Comparison of ENCODE assay signal across 19 cellular contexts in genomic region chr20:59945731-59946130, GRCh38. TPM values are rescaled to one million over a fixed set of nuclear protein-coding genes. Genes with fewer than 3 reads are reported as not detected.
DNase-seq lines count a peak whose midpoint lies in the region; ATAC-seq, FAIRE-seq and TF ChIP-seq lines count a peak whose summit lies in the region.
"Had no signal": no experiment of that assay in that cellular context is flagged by ENCODE, and none has a peak within 500 bp of the region (broad histone marks: within the 10 kb centered on the region; RNA-seq: fewer than 3 reads in every experiment).

No MANE protein-coding gene starts in this region.

- H3K27ac Mint-ChIP-seq in activated naive CD4-positive, alpha-beta T cell treated with anti-CD3 and anti-CD28 coated beads, Interleukin-2, amount 50 U/mL, for 72 hours, result no peak overlapping the region
- H3K27ac Mint-ChIP-seq: activated CD4-positive, alpha-beta T cell treated with anti-CD3 and anti-CD28 coated beads, Interleukin-2, amount 10 ng/mL, durations not matched to agents 7 days and 5 days; B cell had no signal

- 0 out of 2 replicates have a peak overlapping the region, but pooled peaks have one; percentile 14 for H3K27ac ChIP-seq in HUES6 (ENCODE audit: low read depth, low read length)
- no peak overlapping the region for H3K27ac ChIP-seq in keratinocyte (ENCODE audit: control insufficient read depth, insufficient read depth, low read length)
- H3K27ac ChIP-seq in psoas muscle, result peak overlapping the region; percentile 37
- no peak overlapping the region for H3K27ac ChIP-seq in thyroid gland
- H3K27ac ChIP-seq: coronary artery, epithelial cell of prostate, HL-60, testis had no signal

- dilution Hi-C loops in keratinocyte (cut with MboI; ENCODE audit: extremely low pct_ligation_motif_present, low sequenced_read_pairs), result no loop called here

- peak overlapping the region; percentile 9 for H3K4me2 ChIP-seq in keratinocyte (ENCODE audit: control insufficient read depth, extremely low read depth, insufficient read depth, low read depth, low read length)

- DNase-seq in astrocyte of the hippocampus (ENCODE audit: low read depth, low spot score) (peak; percentile 23), keratinocyte (ENCODE audit: low read depth, low spot score) (no peak), psoas muscle (no peak), thyroid gland (no peak)
- DNase-seq in activated naive CD4-positive, alpha-beta T cell treated with anti-CD3 and anti-CD28 coated beads, Interleukin-2, amount 50 U/mL, for 72 hours (ENCODE audit: low spot score in 2 of 2), result no peak
- DNase-seq: activated CD4-positive, alpha-beta T cell treated with anti-CD3 and anti-CD28 coated beads, Interleukin-2, amount 10 ng/mL, durations not matched to agents 7 days and 5 days; aorta; NCI-H1930; SW 1271; testis had no signal

- H3K27me3 ChIP-seq in HUES6 (ENCODE audit: control insufficient read depth, insufficient read depth, low read length) (no peaks in the 10 kb centered on the region), keratinocyte (ENCODE audit: control insufficient read depth, extremely low read depth, insufficient read depth, low read length) (no peaks in the 10 kb centered on the region), psoas muscle (ENCODE audit: insufficient read depth in 3 of 3, low read length in 2 of 3) (no peaks in the 10 kb centered on the region), thyroid gland (no peaks in the 10 kb centered on the region)
- H3K27me3 ChIP-seq: testis had no signal

- WGBS in psoas muscle, 3 donors, result 70 to 81% (median 77%) methylated on average over 2 of the region's 2 CpGs
- WGBS in thyroid gland, 2 donors, result 84 to 93% methylated on average over 2 of the region's 2 CpGs

- H2AFZ ChIP-seq in keratinocyte (ENCODE audit: control insufficient read depth, low read length), result no peak overlapping the region

- no peak overlapping the region for H3K4me3 ChIP-seq in HUES6 (ENCODE audit: low read depth, low read length)
- no peak overlapping the region for H3K4me3 ChIP-seq in keratinocyte (ENCODE audit: control insufficient read depth in 2 of 3, extremely low read depth in 1 of 3, insufficient read depth in 2 of 3, low read depth in 1 of 3, low read length in 3 of 3)
- no peak overlapping the region for H3K4me3 ChIP-seq in psoas muscle
- no peak overlapping the region for H3K4me3 ChIP-seq in thyroid gland (replicated peaks in 1 of 3)
- H3K4me3 ChIP-seq: coronary artery, K562, testis had no signal

- no peak overlapping the region for H3K9ac ChIP-seq in HUES6 (ENCODE audit: low read length)
- H3K9ac ChIP-seq in keratinocyte (ENCODE audit: control insufficient read depth, extremely low read depth, insufficient read depth, low read length), result no peak overlapping the region

- intact Hi-C loops in psoas muscle (cut with DNase I) (no loop called here), thyroid gland (cut with DNase I) (no loop called here)

- TF ChIP-seq CTCF in keratinocyte (optimal IDR thresholded peaks at IDR 0.05 in 1 of 3, IDR thresholded peaks at IDR 0.05 in 1 of 3, conservative IDR thresholded peaks at IDR 0.05 in 1 of 3; ENCODE audit: extremely low read depth in 1 of 3, insufficient read depth in 2 of 3, low read length in 3 of 3) (no peak), psoas muscle (IDR thresholded peaks at IDR 0.05) (no peak), thyroid gland (IDR thresholded peaks at IDR 0.05) (no peak)

- H3K4me1 ChIP-seq in HUES6 (ENCODE audit: control insufficient read depth, insufficient read depth, low read length) (peaks cover 8% of the 10 kb centered on the region; the same call in 1 of the 2 replicates), keratinocyte (ENCODE audit: control insufficient read depth, extremely low read depth, insufficient read depth, low read length) (peaks cover 6% of the 10 kb centered on the region), psoas muscle (peaks cover 53% of the 10 kb centered on the region), thyroid gland (peaks cover 4 to 8% of the 10 kb centered on the region in 2 donors)

- peaks cover 10 to 14% of the 10 kb centered on the region in 2 donors for H3K36me3 Mint-ChIP-seq in activated naive CD4-positive, alpha-beta T cell treated with anti-CD3 and anti-CD28 coated beads, Interleukin-2, amount 50 U/mL, for 72 hours

- no peaks in the 10 kb centered on the region for H3K9me3 ChIP-seq in HUES6 (ENCODE audit: control insufficient read depth, insufficient read depth, low read depth, low read length)
- H3K9me3 ChIP-seq in keratinocyte (ENCODE audit: control insufficient read depth, low read depth, low read length), result no peaks in the 10 kb centered on the region
- no peaks in the 10 kb centered on the region for H3K9me3 ChIP-seq in psoas muscle
- no peaks in the 10 kb centered on the region for H3K9me3 ChIP-seq in thyroid gland
- H3K9me3 ChIP-seq: testis had no signal

- no peaks in the 10 kb centered on the region for H4K20me1 ChIP-seq in keratinocyte (ENCODE audit: control insufficient read depth, extremely low read depth, insufficient read depth, low read length)

- no peaks in the 10 kb centered on the region for H3K9me3 Mint-ChIP-seq in activated naive CD4-positive, alpha-beta T cell treated with anti-CD3 and anti-CD28 coated beads, Interleukin-2, amount 50 U/mL, for 72 hours
- H3K9me3 Mint-ChIP-seq: activated CD4-positive, alpha-beta T cell treated with anti-CD3 and anti-CD28 coated beads, Interleukin-2, amount 10 ng/mL, durations not matched to agents 7 days and 5 days had no signal

- H3K36me3 ChIP-seq in HUES6 (ENCODE audit: control insufficient read depth, insufficient read depth, low read length), result peaks cover 27% of the 10 kb centered on the region
- peaks cover 7 to 9% of the 10 kb centered on the region in 2 experiments for H3K36me3 ChIP-seq in keratinocyte (ENCODE audit: control insufficient read depth in 2 of 2, extremely low read depth in 1 of 2, insufficient read depth in 2 of 2, low read length in 2 of 2)
- H3K36me3 ChIP-seq in psoas muscle (ENCODE audit: insufficient read depth in 1 of 2, low read depth in 1 of 2), result peaks cover 0 to 48% of the 10 kb centered on the region in 2 donors
- peaks cover 15 to 18% of the 10 kb centered on the region in 2 donors for H3K36me3 ChIP-seq in thyroid gland

- ATAC-seq in psoas muscle (no peak), GM21447 (IDR thresholded peaks at IDR 0.05; ENCODE audit: unreplicated experiment) (no peak), HG02678 (IDR thresholded peaks at IDR 0.05; ENCODE audit: unreplicated experiment) (no peak)
- no peak for ATAC-seq in activated naive CD4-positive, alpha-beta T cell treated with anti-CD3 and anti-CD28 coated beads, Interleukin-2, amount 50 U/mL, for 72 hours
- ATAC-seq: K562 had no signal

- no peaks in the 10 kb centered on the region for H3K9me1 ChIP-seq in keratinocyte (ENCODE audit: control insufficient read depth, extremely low read depth, insufficient read depth, low read length)

- TF ChIP-seq POLR2A in thyroid gland (IDR thresholded peaks at IDR 0.05), result no peak

- peaks cover 7% of the 10 kb centered on the region for H3K79me2 ChIP-seq in keratinocyte (ENCODE audit: control insufficient read depth, insufficient read depth, low read length)

- FAIRE-seq in keratinocyte (lab: Jason Lieb, UNC), result no peak
- FAIRE-seq: K562 had no signal

RNA-seq across cellular contexts. Expression of gene FAM217B, which starts 5.5 kb away (rescaled TPM):
- polyA plus RNA-seq in keratinocyte, result 4.3 to 10.1 TPM (median 7.8 TPM) in 3 replicates
- 5.1 TPM for polyA plus RNA-seq in keratinocyte (2011; ENCODE audit: low read depth)
- 3.2 and 7.4 TPM in 2 replicates for polyA plus RNA-seq in keratinocyte (2011; cell fraction: cytosol; rRNA removed)
- polyA plus RNA-seq in keratinocyte (2011; cell fraction: nucleus; rRNA removed), result 5.5 and 6.3 TPM in 2 replicates
- 3.8 and 7.3 TPM in 2 replicates for polyA plus RNA-seq in keratinocyte (2012; ENCODE audit: low replicate concordance)
- polyA minus RNA-seq in keratinocyte, result 2.2 to 8.5 TPM (median 2.4 TPM) in 3 replicates
- polyA minus RNA-seq in keratinocyte (2011; cell fraction: cytosol; rRNA and poly(A)+ RNA removed), result 5.4 TPM
- 3.1 and 7.7 TPM in 2 replicates for polyA minus RNA-seq in keratinocyte (2011; cell fraction: nucleus; rRNA and poly(A)+ RNA removed)
- 10 to 100 TPM in 1 of 4 donors, 1 to 10 TPM in 3; 6.5 to 29.2 (median 6.9) TPM for total RNA-seq in psoas muscle
- polyA plus RNA-seq in psoas muscle, result 10 to 100 TPM in 1 of 3 donors, 1 to 10 TPM in 2; 1.9 to 19.8 (median 2.2) TPM
- 10 to 100 TPM in 3 of 4 donors, 1 to 10 TPM in 1; 9.4 to 15.9 (median 12.9) TPM for total RNA-seq in thyroid gland
- total RNA-seq in activated naive CD4-positive, alpha-beta T cell treated with anti-CD3 and anti-CD28 coated beads, Interleukin-2, amount 50 U/mL, for 72 hours, result 10 to 100 TPM; 14.7 to 22.5 TPM

RNA-seq across cellular contexts. Expression of gene PPP1R3D, which starts 5.6 kb away (rescaled TPM):
- polyA plus RNA-seq in keratinocyte (1.7 to 3.3 TPM (median 2.8 TPM) in 3 replicates), psoas muscle (10 to 100 TPM in 1 of 3 donors, 1 to 10 TPM in 2; 2.0 to 14.7 (median 4.3) TPM)
- polyA plus RNA-seq in keratinocyte (2011; ENCODE audit: low read depth), result 2.2 TPM
- polyA plus RNA-seq in keratinocyte (2011; cell fraction: cytosol; rRNA removed), result 2.0 and 3.5 TPM in 2 replicates
- 3.2 and 3.4 TPM in 2 replicates for polyA plus RNA-seq in keratinocyte (2011; cell fraction: nucleus; rRNA removed)
- polyA plus RNA-seq in keratinocyte (2012; ENCODE audit: low replicate concordance), result 4.4 and 6.2 TPM in 2 replicates
- 1.6 to 3.2 TPM (median 1.7 TPM) in 3 replicates for polyA minus RNA-seq in keratinocyte
- 5.2 TPM for polyA minus RNA-seq in keratinocyte (2011; cell fraction: cytosol; rRNA and poly(A)+ RNA removed)
- polyA minus RNA-seq in keratinocyte (2011; cell fraction: nucleus; rRNA and poly(A)+ RNA removed), result 3.2 and 3.3 TPM in 2 replicates
- total RNA-seq in psoas muscle (1 to 10 TPM; 4.6 to 8.8 (median 7.0) TPM), thyroid gland (10 to 100 TPM in 1 of 4 donors, 1 to 10 TPM in 3; 7.1 to 10.4 (median 7.6) TPM)
- total RNA-seq in activated naive CD4-positive, alpha-beta T cell treated with anti-CD3 and anti-CD28 coated beads, Interleukin-2, amount 50 U/mL, for 72 hours, result 1 to 10 TPM; 4.8 to 4.9 TPM

RNA-seq across cellular contexts. Expression of gene SYCP2, which starts 12.3 kb away (rescaled TPM):
- 0.05 to 0.12 TPM (median 0.07 TPM) in 3 replicates for polyA plus RNA-seq in keratinocyte
- polyA plus RNA-seq in keratinocyte (2011; ENCODE audit: low read depth), result 1.2 TPM
- polyA plus RNA-seq in keratinocyte (2011; cell fraction: cytosol; rRNA removed), result 0.06 and 0.11 TPM in 2 replicates
- 0.35 and 0.55 TPM in 2 replicates for polyA plus RNA-seq in keratinocyte (2011; cell fraction: nucleus; rRNA removed)
- polyA plus RNA-seq in keratinocyte (2012; ENCODE audit: low replicate concordance), result 0.37 and 0.45 TPM in 2 replicates
- 0.77 TPM in 1 of 3 replicates, not detected in the others for polyA minus RNA-seq in keratinocyte
- polyA minus RNA-seq in keratinocyte (2011; cell fraction: cytosol; rRNA and poly(A)+ RNA removed), result not detected
- polyA minus RNA-seq in keratinocyte (2011; cell fraction: nucleus; rRNA and poly(A)+ RNA removed), result not detected in 2 replicates
- total RNA-seq in psoas muscle, result 1 to 10 TPM in 1 of 4 donors, under 1 TPM in 3; 0.49 to 1.1 (median 0.79) TPM
- under 1 TPM; 0.29 to 0.42 (median 0.30) TPM for polyA plus RNA-seq in psoas muscle
- total RNA-seq in thyroid gland, result 1 to 10 TPM; 1.9 to 8.5 (median 5.9) TPM
- 1 to 10 TPM in 1 of 2 donors, under 1 TPM in 1; 0.84 to 2.2 TPM for total RNA-seq in activated naive CD4-positive, alpha-beta T cell treated with anti-CD3 and anti-CD28 coated beads, Interleukin-2, amount 50 U/mL, for 72 hours

RNA-seq across cellular contexts. Expression of gene CDH26, which starts 12.5 kb away (rescaled TPM):
- polyA plus RNA-seq in keratinocyte, result 0.76 to 1.1 TPM (median 1.1 TPM) in 3 replicates
- 0.49 TPM for polyA plus RNA-seq in keratinocyte (2011; ENCODE audit: low read depth)
- polyA plus RNA-seq in keratinocyte (2011; cell fraction: cytosol; rRNA removed), result 0.51 and 0.69 TPM in 2 replicates
- 3.2 TPM in 2 replicates for polyA plus RNA-seq in keratinocyte (2011; cell fraction: nucleus; rRNA removed)
- polyA plus RNA-seq in keratinocyte (2012; ENCODE audit: low replicate concordance), result 0.71 and 1.8 TPM in 2 replicates
- 1.2 to 1.9 TPM in 2 of 3 replicates, not detected in the other for polyA minus RNA-seq in keratinocyte
- not detected for polyA minus RNA-seq in keratinocyte (2011; cell fraction: cytosol; rRNA and poly(A)+ RNA removed)
- polyA minus RNA-seq in keratinocyte (2011; cell fraction: nucleus; rRNA and poly(A)+ RNA removed), result 1.3 and 1.9 TPM in 2 replicates
- under 1 TPM; 0.22 to 0.77 (median 0.35) TPM for total RNA-seq in psoas muscle
- polyA plus RNA-seq in psoas muscle, result under 1 TPM; 0.18 to 0.62 (median 0.32) TPM
- total RNA-seq in thyroid gland, result 1 to 10 TPM in 3 of 4 donors, under 1 TPM in 1; 0.56 to 2.5 (median 1.5) TPM
- 1 to 10 TPM; 1.6 to 1.7 TPM for total RNA-seq in activated naive CD4-positive, alpha-beta T cell treated with anti-CD3 and anti-CD28 coated beads, Interleukin-2, amount 50 U/mL, for 72 hours
- total RNA-seq: glomerular endothelial cell had no signal

Comparison
In these comparisons a context has a peak if more than half of its experiments do, and no peak if none do; other contexts are left out.
1. H3K27ac ChIP-seq: peak in HUES6 (single experiment) and psoas muscle (single experiment); none in keratinocyte (single experiment) and thyroid gland (0 of 3).